8 cellular contexts compared by ENCODE assay signal in genomic region chr1:198934901-198935301, GRCh38.
DNase-seq lines count a peak whose midpoint lies in the region; ATAC-seq and TF ChIP-seq lines count a peak whose summit lies in the region.

No MANE protein-coding gene starts in this region.

- POLR2A ChIA-PET in CD8-positive, alpha-beta T cell (lab: Charles Lee), result interaction anchor here (1.4 to 2.1 kb wide), 2 partner anchors 21 to 253 kb away, joined by 3 to 7 read pairs; no protein-coding TSS in a partner anchor

- no peak for TF ChIP-seq CTCF in CD8-positive, alpha-beta T cell (IDR thresholded peaks at IDR 0.05)
- no peak for TF ChIP-seq CTCF in fibroblast of lung (conservative IDR thresholded peaks at IDR 0.05 in 1 of 2, IDR thresholded peaks at IDR 0.05 in 1 of 2; ENCODE audit: low read depth in 1 of 2, low read length in 2 of 2)

- DNase-seq in CD8-positive, alpha-beta T cell, result peak; percentile 18 to 72 (median 56)
- DNase-seq in NCI-H2081 (lab: John Stamatoyannopoulos, UW) (peak; percentile 50 to 82), fibroblast of lung (ENCODE audit: low read depth in 2 of 2) (peak in 1 of 2 donors; percentile 68), amygdala (lab: John Stamatoyannopoulos, UW) (no peak)
- peak; percentile 17 to 21 for DNase-seq in activated CD4-positive, alpha-beta T cell treated with anti-CD3 and anti-CD28 coated beads, Interleukin-2, amount 50 U/mL, for 48 hours
- peak in 2 of 3 donors; percentile 9 for DNase-seq in stimulated activated CD4-positive, alpha-beta T cell treated with anti-CD3 and anti-CD28 coated beads, TNF-alpha, amount 100 ng/mL, for 1 hour (ENCODE audit: low read depth in 3 of 3, low spot score in 1 of 3)

- no peaks in the 10 kb centered on the region for H3K27me3 ChIP-seq in CD8-positive, alpha-beta T cell (ENCODE audit: insufficient read depth, low read length)
- H3K27me3 ChIP-seq in fibroblast of lung (ENCODE audit: control insufficient read depth, insufficient read depth, low read length), result no peaks in the 10 kb centered on the region

- H3K27me3 Mint-ChIP-seq in CD8-positive, alpha-beta T cell (ENCODE audit: low read depth), result no peaks in the 10 kb centered on the region

- CTCF ChIA-PET in CD8-positive, alpha-beta T cell (lab: Charles Lee), result no interaction called here

- H3K9me3 ChIP-seq in CD8-positive, alpha-beta T cell (ENCODE audit: low read length), result no peaks in the 10 kb centered on the region
- no peaks in the 10 kb centered on the region for H3K9me3 ChIP-seq in fibroblast of lung (ENCODE audit: control insufficient read depth, insufficient read depth, low read depth, low read length)

- peaks cover 67% of the 10 kb centered on the region for H3K79me2 ChIP-seq in fibroblast of lung (ENCODE audit: control insufficient read depth, insufficient read depth, low read length)

- no peak overlapping the region for H3K27ac Mint-ChIP-seq in CD8-positive, alpha-beta T cell

- no peaks in the 10 kb centered on the region for H3K9me3 Mint-ChIP-seq in CD8-positive, alpha-beta T cell

- peak overlapping the region; percentile 27 for H3K27ac ChIP-seq in CD8-positive, alpha-beta T cell (ENCODE audit: low read depth, low read length)
- peak overlapping the region; percentile 27 for H3K27ac ChIP-seq in fibroblast of lung (ENCODE audit: insufficient read depth, low read length)

- H3K36me3 Mint-ChIP-seq in CD8-positive, alpha-beta T cell, result no peaks in the 10 kb centered on the region

- H3K4me1 ChIP-seq in CD8-positive, alpha-beta T cell (ENCODE audit: insufficient read depth, low read length), result peaks cover 41% of the 10 kb centered on the region
- H3K4me1 ChIP-seq in fibroblast of lung (ENCODE audit: control insufficient read depth, extremely low read depth, insufficient read depth, low read length), result peaks cover 3% of the 10 kb centered on the region

- intact Hi-C loops in CD8-positive, alpha-beta T cell (cut with DNase I, micrococcal nuclease), result loop anchor here (2.0 to 10.0 kb wide), 7 partner anchors 16 to 1160 kb away; partner anchors contain the start of genes NEK7 (in 2 of the 2) and DENND1B (in 1 of the 2)

- peak overlapping the region; percentile 1 for H3K9ac ChIP-seq in fibroblast of lung (ENCODE audit: insufficient read depth, low read length)

- H3K36me3 ChIP-seq in CD8-positive, alpha-beta T cell (ENCODE audit: insufficient read depth, low read length), result no peaks in the 10 kb centered on the region
- no peaks in the 10 kb centered on the region for H3K36me3 ChIP-seq in fibroblast of lung (ENCODE audit: control insufficient read depth, insufficient read depth, low read length)

- no peaks in the 10 kb centered on the region for H4K20me1 ChIP-seq in fibroblast of lung (ENCODE audit: control insufficient read depth, extremely low read depth, insufficient read depth, low read length)

- peak overlapping the region; percentile 42 for H3K4me3 ChIP-seq in CD8-positive, alpha-beta T cell (ENCODE audit: low read depth, low read length)
- H3K4me3 ChIP-seq in fibroblast of lung (replicated peaks in 1 of 4; ENCODE audit: control extremely low read depth in 1 of 4, insufficient read depth in 1 of 4, low read depth in 3 of 4, low read length in 4 of 4), result peak overlapping the region; percentile 51 to 90 (median 78)

- H3K4me2 ChIP-seq in fibroblast of lung (ENCODE audit: extremely low read depth, insufficient read depth, low read length), result peak overlapping the region; percentile 73

- no peak overlapping the region for H2AFZ ChIP-seq in fibroblast of lung (ENCODE audit: low read length)

- peak; percentile 50 for ATAC-seq in CD8-positive, alpha-beta T cell
- peak; percentile 8 for ATAC-seq in GM21390 (IDR thresholded peaks at IDR 0.05; ENCODE audit: unreplicated experiment)
- no peak for ATAC-seq in GM18873 (IDR thresholded peaks at IDR 0.05; ENCODE audit: low FRiP score, unreplicated experiment)

- H3K4me1 Mint-ChIP-seq in CD8-positive, alpha-beta T cell (ENCODE audit: low read depth), result peaks cover 37% of the 10 kb centered on the region

- no peak overlapping the region for H3K4me3 Mint-ChIP-seq in CD8-positive, alpha-beta T cell

Comparison
In these comparisons a context has a peak if more than half of its experiments do, and no peak if none do; other contexts are left out.
1. DNase-seq: peak in CD8-positive, alpha-beta T cell (7 of 7), NCI-H2081 (2 of 2), activated CD4-positive, alpha-beta T cell treated with anti-CD3 and anti-CD28 coated beads, Interleukin-2, amount 50 U/mL, for 48 hours (2 of 2) and stimulated activated CD4-positive, alpha-beta T cell treated with anti-CD3 and anti-CD28 coated beads, TNF-alpha, amount 100 ng/mL, for 1 hour (2 of 3); none in amygdala (0 of 56).